In genomic region chr2:1559589-1560175, GRCh38 we compare ENCODE assay signal across 15 cellular contexts.
"Had no signal": no experiment of that assay in that cellular context is flagged by ENCODE, and none has a peak within 500 bp of the region (broad histone marks: within the 10 kb centered on the region; RNA-seq: fewer than 3 reads in every experiment).

No MANE protein-coding gene starts in this region.

- H3K36me3 ChIP-seq: SJCRH30 had no signal

- H3K27ac ChIP-seq: RWPE1, SJCRH30 had no signal

- H3K4me1 ChIP-seq: SJCRH30 had no signal

- H3K9me3 ChIP-seq: SJCRH30 had no signal

- ATAC-seq: SK-N-SH treated with all-trans-retinoic acid at 6 μM for 48 hours had no signal

- H3K4me3 ChIP-seq: SJCRH30 had no signal

- DNase-seq: KBM-7, MV-4-11, NCI-H1048, NCI-H1105, NCI-H1436 treated with DMSO at 0.1 percent for 48 hours, NCI-H1694, NCI-H187 treated with DMSO at 0.1 percent for 48 hours, NCI-H2029 treated with DMSO at 0.1 percent for 48 hours, NCI-H524, NCI-H526 treated with DMSO at 0.1 percent for 48 hours, NCI-H748 treated with DMSO at 0.1 percent for 48 hours, SHP77 treated with DMSO at 0.1 percent for 48 hours, SJCRH30 had no signal
